20 cellular contexts compared by ENCODE assay signal in the genomic region with DNA sequence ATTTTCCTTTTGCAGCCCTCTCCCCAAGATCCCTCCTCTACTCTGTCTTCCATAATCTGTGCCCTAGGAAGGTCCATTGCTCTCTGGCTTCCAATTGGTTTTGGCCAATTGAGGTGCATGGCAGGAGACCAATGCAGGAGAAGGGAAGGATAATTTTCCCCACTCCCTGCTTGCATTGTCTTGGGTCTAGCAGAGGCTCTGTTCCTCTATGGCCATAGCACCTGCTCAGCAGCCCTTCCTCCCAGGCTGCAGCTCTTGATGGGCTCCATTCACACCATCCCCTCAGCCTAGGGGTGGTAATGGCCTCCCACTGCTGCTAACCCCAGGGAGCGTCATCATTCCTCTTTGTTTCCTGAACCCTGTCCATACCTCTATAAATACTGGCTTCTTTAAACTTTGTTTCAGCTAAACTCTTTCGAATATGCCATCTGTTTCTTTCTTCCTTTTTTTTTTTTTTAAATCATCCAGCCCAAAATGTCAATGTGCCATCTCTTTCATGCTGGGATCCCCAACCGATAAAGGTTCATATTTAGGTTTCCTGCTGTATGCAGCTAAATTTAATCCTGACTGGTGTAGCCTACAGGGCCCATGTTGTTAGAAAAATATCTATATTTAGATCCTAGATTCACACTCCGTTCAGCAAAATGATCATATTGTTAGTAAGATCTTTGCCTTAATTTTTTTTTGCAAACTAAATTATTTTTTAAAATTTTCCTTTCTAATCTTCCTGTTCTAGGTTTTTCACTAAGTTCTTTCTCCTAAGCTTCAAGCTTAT.
"Had no signal": no experiment of that assay in that cellular context is flagged by ENCODE, and none has a peak within 500 bp of the region (broad histone marks: within the 10 kb centered on the region; RNA-seq: fewer than 3 reads in every experiment).

No MANE protein-coding gene starts in this region.

- H3K4me1 Mint-ChIP-seq: neural crest cell had no signal

- H3K36me3 ChIP-seq: heart left ventricle, lower lobe of right lung had no signal

- H3K36me3 Mint-ChIP-seq: stimulated activated memory B cell treated with anti-CD40 and anti-IgM and Interleukin-4, amounts not matched to agents 10 μg/mL and 1 μg/mL and 100 μg/mL, for 72 hours; type B pancreatic cell had no signal

- H3K4me3 ChIP-seq: heart left ventricle, lower lobe of right lung, testis had no signal

- ATAC-seq: heart left ventricle; left lobe of liver; lower lobe of right lung; sciatic nerve; stimulated activated memory B cell treated with anti-CD40 and anti-IgM and Interleukin-4, amounts not matched to agents 10 μg/mL and 1 μg/mL and 100 μg/mL, for 72 hours had no signal

- H3K27me3 Mint-ChIP-seq: naive B cell; stimulated activated memory B cell treated with anti-CD40 and anti-IgM and Interleukin-4, amounts not matched to agents 10 μg/mL and 1 μg/mL and 100 μg/mL, for 72 hours; type B pancreatic cell had no signal

- H3K27ac Mint-ChIP-seq: activated naive CD4-positive, alpha-beta T cell treated with anti-CD3 and anti-CD28 coated beads for 36 hours; stimulated activated memory B cell treated with anti-CD40 and anti-IgM and Interleukin-4, amounts not matched to agents 10 μg/mL and 1 μg/mL and 100 μg/mL, for 72 hours; type B pancreatic cell had no signal

- DNase-seq: activated CD4-positive, alpha-beta T cell treated with anti-CD3 and anti-CD28 coated beads, Interleukin-2, amount 50 U/mL, for 4 hours; activated effector memory CD4-positive, alpha-beta T cell treated with Interleukin-2 at 50 U/mL for 16 hours; activated naive CD4-positive, alpha-beta T cell treated with anti-CD3 and anti-CD28 coated beads for 36 hours; activated T-cell treated with anti-CD3 and anti-CD28 coated beads, Interleukin-2, amount 50 U/mL, for 48 hours; cortex of kidney; heart left ventricle; lower lobe of right lung; naive B cell; occipital lobe; posterior cingulate gyrus; small intestine; stimulated activated CD4-positive, alpha-beta T cell treated with anti-CD3 and anti-CD28 coated beads, Interleukin-15, amount 100 ng/mL, for 24 hours; T-helper 1 cell; testis had no signal

- H3K4me1 ChIP-seq: lower lobe of right lung, testis had no signal

- H3K9me3 Mint-ChIP-seq: activated naive CD4-positive, alpha-beta T cell treated with anti-CD3 and anti-CD28 coated beads for 36 hours; neural crest cell; stimulated activated memory B cell treated with anti-CD40 and anti-IgM and Interleukin-4, amounts not matched to agents 10 μg/mL and 1 μg/mL and 100 μg/mL, for 72 hours; type B pancreatic cell had no signal

- H3K4me3 Mint-ChIP-seq: activated naive CD4-positive, alpha-beta T cell treated with anti-CD3 and anti-CD28 coated beads for 36 hours; neural crest cell; stimulated activated memory B cell treated with anti-CD40 and anti-IgM and Interleukin-4, amounts not matched to agents 10 μg/mL and 1 μg/mL and 100 μg/mL, for 72 hours; type B pancreatic cell had no signal

- H3K27me3 ChIP-seq: heart left ventricle, testis had no signal

- H3K27ac ChIP-seq: epithelial cell of prostate, heart left ventricle, lower lobe of right lung, testis had no signal

- H3K9me3 ChIP-seq: lower lobe of right lung, testis had no signal
